Comparison of ENCODE assay signal across 25 cellular contexts in the genomic region with DNA sequence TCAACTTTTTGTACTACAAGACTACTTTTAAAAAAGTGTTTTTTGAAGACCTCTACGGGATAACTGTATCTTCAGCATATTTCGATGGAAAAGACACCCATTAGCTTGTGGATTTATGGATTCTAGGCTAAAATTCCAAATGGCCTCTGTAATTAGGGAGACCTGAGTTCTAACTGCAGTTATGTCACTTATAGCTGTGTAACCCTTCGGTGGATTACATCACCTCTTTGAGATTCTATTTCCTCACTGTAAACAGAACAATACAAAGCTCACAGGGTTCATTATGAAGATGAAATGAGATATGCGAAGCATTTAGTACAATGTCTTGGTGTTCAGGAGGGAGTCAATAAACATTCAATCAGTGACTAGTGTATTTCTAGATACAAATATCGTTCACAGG. TPM values are rescaled to one million over a fixed set of nuclear protein-coding genes. Genes with fewer than 3 reads are reported as not detected.
DNase-seq lines count a peak whose midpoint lies in the region; ATAC-seq, FAIRE-seq and TF ChIP-seq lines count a peak whose summit lies in the region.
"Had no signal": no experiment of that assay in that cellular context is flagged by ENCODE, and none has a peak within 500 bp of the region (broad histone marks: within the 10 kb centered on the region; RNA-seq: fewer than 3 reads in every experiment).

No MANE protein-coding gene starts in this region.

- no peak overlapping the region for H3K4me2 ChIP-seq in endothelial cell of umbilical vein (ENCODE audit: insufficient read depth, low read length)
- H3K4me2 ChIP-seq in mesenchymal stem cell (ENCODE audit: low read length, poor library complexity, severe bottlenecking) = no peak overlapping the region

- no peaks in the 10 kb centered on the region for H3K9me3 Mint-ChIP-seq in progenitor cell of endocrine pancreas (ENCODE audit: low read depth)
- H3K9me3 Mint-ChIP-seq: activated B cell treated with CpG ODN at 0.5 μM for 24 hours; activated CD4-positive, alpha-beta memory T cell treated with anti-CD3 and anti-CD28 coated beads for 36 hours; CD8-positive, alpha-beta T cell; H9; immature natural killer cell had no signal

- H2BK5ac ChIP-seq in mesenchymal stem cell (ENCODE audit: low read depth, low read length, poor library complexity, severe bottlenecking) = no peak overlapping the region

- H2AFZ ChIP-seq in endothelial cell of umbilical vein (ENCODE audit: low read depth, low read length) = no peak overlapping the region
- H2AFZ ChIP-seq in mesenchymal stem cell (ENCODE audit: low read depth, low read length) = no peak overlapping the region

- peaks cover 2% of the 10 kb centered on the region for H3K4me1 Mint-ChIP-seq in progenitor cell of endocrine pancreas (ENCODE audit: low read depth)
- H3K4me1 Mint-ChIP-seq: activated B cell treated with CpG ODN at 0.5 μM for 24 hours, H9, immature natural killer cell had no signal

- DNase-seq in NCI-H460 (ENCODE audit: extremely low read depth, low read depth) (peak; percentile 26), endothelial cell of umbilical vein (ENCODE audit: low read depth, low spot score) (peak; percentile 16), mesenchymal stem cell (peak; percentile 23), progenitor cell of endocrine pancreas (ENCODE audit: low spot score, unreplicated experiment) (no peak), NCI-H1694 treated with DMSO at 0.1 percent for 48 hours (lab: John Stamatoyannopoulos, UW) (no peak)
- DNase-seq: activated B cell treated with CpG ODN at 0.5 μM for 24 hours; activated CD4-positive, alpha-beta memory T cell treated with anti-CD3 and anti-CD28 coated beads for 36 hours; activated gamma-delta T cell; AML-193; CD8-positive, alpha-beta T cell; cortex of kidney; H9; heart right ventricle; immature natural killer cell; KBM-7; NCI-H2171; NCI-H526 treated with DMSO at 0.1 percent for 48 hours; retina; spleen; stimulated activated CD4-positive, alpha-beta T cell treated with anti-CD3 and anti-CD28 coated beads, Interleukin-4, amount 100 ng/mL, for 1 hour; stimulated activated naive CD4-positive, alpha-beta T cell; testis had no signal

- H2AK5ac ChIP-seq in mesenchymal stem cell (ENCODE audit: low read length, severe bottlenecking) = no peak overlapping the region

- TF ChIP-seq CTCF in HEK293 (tag by site-specific recombination; IDR thresholded peaks at IDR 0.05) (no peak), endothelial cell of umbilical vein (IDR thresholded peaks at IDR 0.05; ENCODE audit: extremely low read depth in 1 of 2, insufficient read depth in 1 of 2, low read depth in 1 of 2, low read length in 2 of 2) (no peak), progenitor cell of endocrine pancreas (IDR thresholded peaks at IDR 0.05; ENCODE audit: unreplicated experiment) (no peak)

- no peaks in the 10 kb centered on the region for H3K79me2 ChIP-seq in endothelial cell of umbilical vein (ENCODE audit: control insufficient read depth, insufficient read depth, low read length)

- H2BK120ac ChIP-seq in mesenchymal stem cell (ENCODE audit: low read depth, low read length) = no peak overlapping the region

- no peak overlapping the region for H3K4me3 Mint-ChIP-seq in progenitor cell of endocrine pancreas (ENCODE audit: low read depth)
- H3K4me3 Mint-ChIP-seq: activated B cell treated with CpG ODN at 0.5 μM for 24 hours; activated CD4-positive, alpha-beta memory T cell treated with anti-CD3 and anti-CD28 coated beads for 36 hours; CD8-positive, alpha-beta T cell; H9; immature natural killer cell had no signal

- H3K4me1 ChIP-seq in HEK293 (ENCODE audit: control insufficient read depth, insufficient read depth, low read length) (peaks cover 3% of the 10 kb centered on the region), endothelial cell of umbilical vein (ENCODE audit: control insufficient read depth, extremely low read depth, insufficient read depth, low read length) (no peaks in the 10 kb centered on the region), mesenchymal stem cell (ENCODE audit: control insufficient read depth, insufficient read depth, low read depth, low read length) (peaks cover 7% of the 10 kb centered on the region)
- H3K4me1 ChIP-seq: heart right ventricle, spleen, testis had no signal

- CTCF ChIA-PET in HEK293 (lab: Yijun Ruan, JAX) (interaction anchor here (0.8 kb wide), 1 partner anchor 168 kb away, joined by 4 read pairs; no protein-coding TSS in a partner anchor), endothelial cell of umbilical vein (lab: Charles Lee) (no interaction called here)

- H3K27me3 Mint-ChIP-seq in progenitor cell of endocrine pancreas = no peaks in the 10 kb centered on the region
- H3K27me3 Mint-ChIP-seq: activated B cell treated with CpG ODN at 0.5 μM for 24 hours; activated CD4-positive, alpha-beta memory T cell treated with anti-CD3 and anti-CD28 coated beads for 36 hours had no signal

- dilution Hi-C loops in endothelial cell of umbilical vein (cut with MboI; ENCODE audit: extremely low pct_ligation_motif_present, low sequenced_read_pairs) = no loop called here

- peaks cover 34% of the 10 kb centered on the region for H3K36me3 Mint-ChIP-seq in progenitor cell of endocrine pancreas (ENCODE audit: insufficient read depth)

- H4K20me1 ChIP-seq in endothelial cell of umbilical vein (replicated peaks; ENCODE audit: control insufficient read depth, extremely low read depth, insufficient read depth, low read length) = no peaks in the 10 kb centered on the region

- H2BK15ac ChIP-seq in mesenchymal stem cell (ENCODE audit: low read depth, poor library complexity, severe bottlenecking) = no peak overlapping the region

- H3K36me3 ChIP-seq in HEK293 (ENCODE audit: control insufficient read depth in 2 of 2, insufficient read depth in 1 of 2, low read length in 2 of 2) (peaks cover 16 to 35% of the 10 kb centered on the region in 2 experiments), endothelial cell of umbilical vein (ENCODE audit: control insufficient read depth in 2 of 2, extremely low read depth in 1 of 2, insufficient read depth in 2 of 2, low read length in 2 of 2) (peaks cover 0 to 9% of the 10 kb centered on the region in 2 experiments), mesenchymal stem cell (ENCODE audit: control insufficient read depth in 1 of 2, insufficient read depth in 2 of 2, low read depth in 1 of 2, low read length in 2 of 2) (peaks cover 21 to 47% of the 10 kb centered on the region in 2 experiments)

- no peak overlapping the region for H3K14ac ChIP-seq in mesenchymal stem cell (ENCODE audit: low read length in 2 of 2)

- no peak overlapping the region for H2BK12ac ChIP-seq in mesenchymal stem cell (ENCODE audit: low read length in 2 of 2)

- FAIRE-seq in endothelial cell of umbilical vein (lab: Jason Lieb, UNC) = no peak

- H4K91ac ChIP-seq in mesenchymal stem cell (ENCODE audit: low read length) = no peak overlapping the region

- POLR2A ChIA-PET in HEK293 (lab: Yijun Ruan, JAX) (interaction anchor here (0.7 to 1.4 kb wide), 2 partner anchors 47 to 95 kb away, joined by 3 read pairs; no protein-coding TSS in a partner anchor), endothelial cell of umbilical vein (lab: Charles Lee) (no interaction called here)

- ATAC-seq in HG02852 (IDR thresholded peaks at IDR 0.05; ENCODE audit: unreplicated experiment) = no peak
- no peak for ATAC-seq in GM21529 (IDR thresholded peaks at IDR 0.05; ENCODE audit: unreplicated experiment)
- ATAC-seq: CD8-positive, alpha-beta T cell; heart right ventricle had no signal

- H3K27ac ChIP-seq in HEK293 (ENCODE audit: extremely low read depth, low read depth, low read length) (no peak overlapping the region), endothelial cell of umbilical vein (ENCODE audit: insufficient read depth, low read depth, low read length) (no peak overlapping the region), mesenchymal stem cell (ENCODE audit: low read length, poor library complexity, severe bottlenecking) (no peak overlapping the region)
- H3K27ac ChIP-seq: heart right ventricle, spleen, testis had no signal

- H3K9ac ChIP-seq in endothelial cell of umbilical vein (replicated peaks; ENCODE audit: extremely low read depth, insufficient read depth, low read length) (no peak overlapping the region), mesenchymal stem cell (ENCODE audit: low read length) (no peak overlapping the region)

- H3K23ac ChIP-seq in mesenchymal stem cell (ENCODE audit: low read length in 2 of 2) = no peak overlapping the region

- no peak overlapping the region for H4K8ac ChIP-seq in mesenchymal stem cell (ENCODE audit: low read length)

- H3K27me3 ChIP-seq in endothelial cell of umbilical vein (ENCODE audit: control insufficient read depth in 2 of 2, insufficient read depth in 2 of 2, low read length in 2 of 2) (no peaks in the 10 kb centered on the region), mesenchymal stem cell (ENCODE audit: control insufficient read depth in 1 of 2, insufficient read depth in 1 of 2, low read length in 2 of 2) (no peaks in the 10 kb centered on the region)
- H3K27me3 ChIP-seq: heart right ventricle, spleen, testis had no signal

- no peak overlapping the region for H3K18ac ChIP-seq in mesenchymal stem cell (ENCODE audit: low read depth in 1 of 2, low read length in 2 of 2)

- 100% methylated on average over 3 of the region's 5 CpGs for WGBS in mesenchymal stem cell

- intact Hi-C loops in endothelial cell of umbilical vein (cut with micrococcal nuclease) = no loop called here

- H3K9me3 ChIP-seq in HEK293 (ENCODE audit: control insufficient read depth, insufficient read depth, low read depth, low read length) (no peaks in the 10 kb centered on the region), endothelial cell of umbilical vein (replicated peaks; ENCODE audit: control insufficient read depth, insufficient read depth, low read length) (no peaks in the 10 kb centered on the region), mesenchymal stem cell (ENCODE audit: control insufficient read depth, low read length) (no peaks in the 10 kb centered on the region)
- H3K9me3 ChIP-seq: heart right ventricle, spleen, testis had no signal

- H3K9me1 ChIP-seq in endothelial cell of umbilical vein (replicated peaks; ENCODE audit: control insufficient read depth, extremely low read depth, insufficient read depth, low read length) = no peaks in the 10 kb centered on the region

- H3K79me1 ChIP-seq in mesenchymal stem cell (replicated peaks; ENCODE audit: low read length, poor library complexity, severe bottlenecking) = peaks cover 21% of the 10 kb centered on the region

- H3K4me3 ChIP-seq in HEK293 (ENCODE audit: low read depth, low read length) (no peak overlapping the region), endothelial cell of umbilical vein (replicated peaks in 1 of 3; ENCODE audit: insufficient read depth in 1 of 3, low read depth in 1 of 3, low read length in 3 of 3) (no peak overlapping the region), mesenchymal stem cell (ENCODE audit: insufficient read depth in 1 of 2, low read depth in 1 of 2, low read length in 2 of 2) (no peak overlapping the region)
- H3K4me3 ChIP-seq: heart right ventricle, spleen, testis had no signal

- BruUV-seq in endothelial cell of umbilical vein (replicated peaks; lab: Mats Ljungman, UMichigan) = no TSS peak

- no peak overlapping the region for H3K27ac Mint-ChIP-seq in progenitor cell of endocrine pancreas
- H3K27ac Mint-ChIP-seq: activated B cell treated with CpG ODN at 0.5 μM for 24 hours; activated CD4-positive, alpha-beta memory T cell treated with anti-CD3 and anti-CD28 coated beads for 36 hours; H9; immature natural killer cell had no signal

- no peak for TF ChIP-seq POLR2A in endothelial cell of umbilical vein (IDR thresholded peaks at IDR 0.05; ENCODE audit: low read depth, low read length)

- no peak overlapping the region for H3K4ac ChIP-seq in mesenchymal stem cell (ENCODE audit: low read depth in 1 of 2, low read length in 2 of 2)

RNA-seq across cellular contexts. Expression of gene LMAN2L, which starts 24.2 kb away (rescaled TPM):
- total RNA-seq in NCI-H460 (2014; rRNA removed; shearing (Covaris generic)) = 13.2 and 14.3 TPM in 2 replicates
- polyA plus RNA-seq in NCI-H460 (2014; cell fraction: nucleus; rRNA removed) = 9.8 and 20.2 TPM in 2 replicates
- total RNA-seq in endothelial cell of umbilical vein = 15.4 and 18.2 TPM in 2 replicates
- polyA plus RNA-seq in endothelial cell of umbilical vein = 20.5 and 21.2 TPM in 2 replicates
- 21.9 and 22.6 TPM in 2 replicates for polyA plus RNA-seq in endothelial cell of umbilical vein (2011; cell fraction: cytosol; rRNA removed)
- polyA plus RNA-seq in endothelial cell of umbilical vein (2011; cell fraction: nucleus; rRNA removed) = 18.7 and 21.2 TPM in 2 replicates
- polyA plus RNA-seq in endothelial cell of umbilical vein (2012) = 17.8 and 21.8 TPM in 2 replicates
- polyA minus RNA-seq in endothelial cell of umbilical vein = 25.5 and 27.1 TPM in 2 replicates
- polyA minus RNA-seq in endothelial cell of umbilical vein (2011; cell fraction: cytosol; rRNA and poly(A)+ RNA removed) = 8.6 TPM
- polyA minus RNA-seq in endothelial cell of umbilical vein (2011; cell fraction: nucleus; rRNA and poly(A)+ RNA removed) = 7.9 and 9.8 TPM in 2 replicates
- 18.5 TPM for polyA plus RNA-seq in mesenchymal stem cell (2013, experiment 1 of 2)
- 19.6 TPM for polyA plus RNA-seq in mesenchymal stem cell (2013, experiment 2 of 2)
- total RNA-seq in progenitor cell of endocrine pancreas = 34.0 and 36.0 TPM in 2 replicates

RNA-seq across cellular contexts. Expression of gene CNNM4, which starts 45.0 kb away (rescaled TPM):
- 7.6 and 9.1 TPM in 2 replicates for total RNA-seq in NCI-H460 (2014; rRNA removed; shearing (Covaris generic))
- polyA plus RNA-seq in NCI-H460 (2014; cell fraction: nucleus; rRNA removed) = 5.5 and 7.3 TPM in 2 replicates
- total RNA-seq in endothelial cell of umbilical vein = 5.3 TPM in 2 replicates
- polyA plus RNA-seq in endothelial cell of umbilical vein = 4.7 and 5.3 TPM in 2 replicates
- 4.5 TPM in 2 replicates for polyA plus RNA-seq in endothelial cell of umbilical vein (2011; cell fraction: cytosol; rRNA removed)
- 4.2 and 5.5 TPM in 2 replicates for polyA plus RNA-seq in endothelial cell of umbilical vein (2011; cell fraction: nucleus; rRNA removed)
- 5.5 and 5.7 TPM in 2 replicates for polyA plus RNA-seq in endothelial cell of umbilical vein (2012)
- 8.7 TPM in 2 replicates for polyA minus RNA-seq in endothelial cell of umbilical vein
- 8.8 TPM for polyA minus RNA-seq in endothelial cell of umbilical vein (2011; cell fraction: cytosol; rRNA and poly(A)+ RNA removed)
- polyA minus RNA-seq in endothelial cell of umbilical vein (2011; cell fraction: nucleus; rRNA and poly(A)+ RNA removed) = 3.9 and 4.1 TPM in 2 replicates
- polyA plus RNA-seq in mesenchymal stem cell (2013, experiment 1 of 2) = 5.8 TPM
- polyA plus RNA-seq in mesenchymal stem cell (2013, experiment 2 of 2) = 6.0 TPM
- 10.7 and 11.1 TPM in 2 replicates for total RNA-seq in progenitor cell of endocrine pancreas

Comparison
In these comparisons a context has a peak if more than half of its experiments do, and no peak if none do; other contexts are left out.
1. DNase-seq: peak in NCI-H460 (single experiment), endothelial cell of umbilical vein (single experiment) and mesenchymal stem cell (single experiment); none in progenitor cell of endocrine pancreas (single experiment) and NCI-H1694 treated with DMSO at 0.1 percent for 48 hours (single experiment).